10 cellular contexts compared by ENCODE assay signal in the genomic region with DNA sequence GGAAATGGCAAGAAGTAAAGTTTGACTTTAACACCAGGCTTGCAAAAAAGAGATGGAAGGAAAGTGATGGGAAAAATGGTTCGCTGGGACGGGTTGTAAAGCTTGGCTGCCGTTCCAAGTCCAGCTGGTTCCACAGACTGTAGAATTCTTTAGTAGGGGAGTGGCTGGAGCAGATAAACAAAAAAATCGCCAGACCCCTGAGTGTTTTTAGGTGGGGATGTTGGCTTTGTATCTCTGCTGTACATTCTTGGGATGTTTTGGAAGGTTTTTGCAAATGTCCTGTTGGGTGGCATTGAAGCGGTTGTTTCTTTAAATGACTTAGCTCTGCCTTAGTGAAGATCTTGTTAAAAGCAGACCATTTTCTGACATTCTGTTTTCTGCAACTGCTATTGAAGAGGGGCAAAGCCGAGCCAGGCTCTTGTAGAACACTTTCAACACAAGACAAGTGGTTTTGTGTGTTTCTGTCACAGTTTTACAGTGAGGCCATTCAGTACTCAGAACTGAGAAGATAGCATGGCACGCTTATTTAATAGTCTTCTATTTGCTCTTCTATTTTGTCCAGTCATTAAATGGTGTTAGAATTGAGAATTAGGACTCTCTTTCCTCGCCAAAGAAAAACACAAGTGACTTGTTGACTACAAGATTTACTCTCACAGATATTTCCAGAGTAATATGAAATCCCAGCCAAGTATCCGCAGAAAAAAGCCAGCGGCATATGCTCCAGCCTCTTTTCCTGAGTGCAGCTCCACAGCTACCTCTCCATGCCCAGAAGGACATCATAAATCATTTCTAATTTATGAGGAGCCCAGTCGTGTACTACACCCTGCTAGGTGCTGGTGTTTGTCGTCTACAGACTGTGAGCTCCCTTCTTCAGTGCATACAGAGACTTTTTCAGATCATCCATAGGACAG.
DNase-seq lines count a peak whose midpoint lies in the region; ATAC-seq and TF ChIP-seq lines count a peak whose summit lies in the region.
"Had no signal": no experiment of that assay in that cellular context is flagged by ENCODE, and none has a peak within 500 bp of the region (broad histone marks: within the 10 kb centered on the region; RNA-seq: fewer than 3 reads in every experiment).

No MANE protein-coding gene starts in this region.

- peaks cover 0 to 5% (median 0%) of the 10 kb centered on the region in 6 donors for H3K36me3 ChIP-seq in spleen
- H3K36me3 ChIP-seq: brain microvascular endothelial cell had no signal

- WGBS in spleen, 5 donors = 64 to 86% (median 85%) methylated on average over 12 of the region's 12 CpGs

- TF ChIP-seq POLR2A in spleen (IDR thresholded peaks at IDR 0.05) = no peak

- intact Hi-C loops in spleen (cut with DNase I; ENCODE audit: low total_unique reads) = no loop called here

- peaks cover 0 to 63% (median 20%) of the 10 kb centered on the region in 6 donors for H3K4me1 ChIP-seq in spleen

- no peaks in the 10 kb centered on the region for H3K27me3 ChIP-seq in spleen (replicated peaks in 1 of 7)
- H3K27me3 ChIP-seq: brain microvascular endothelial cell had no signal

- H3K4me3 Mint-ChIP-seq in HFFc6 = no peak overlapping the region

- DNase-seq in HFFc6 (no peak), astrocyte of the cerebellum (ENCODE audit: low read depth) (peak; percentile 27), iris pigment epithelial cell (ENCODE audit: low read depth) (peak; percentile 34), spleen (no peak), NOMO-1 (lab: John Stamatoyannopoulos, UW; ENCODE audit: unreplicated experiment in 2 of 2) (no peak), RPMI8226 (no peak)
- DNase-seq: activated CD4-positive, alpha-beta T cell treated with anti-CD3 and anti-CD28 coated beads for 4 hours; brain microvascular endothelial cell had no signal

- H3K27ac ChIP-seq in spleen = peak overlapping the region in 6 of 8 donors; percentile 11 to 85 (median 68)
- H3K27ac ChIP-seq: brain microvascular endothelial cell had no signal

- H3K27me3 Mint-ChIP-seq in HFFc6 (ENCODE audit: insufficient read depth) = no peaks in the 10 kb centered on the region

- no peak for TF ChIP-seq CTCF in HFFc6 (IDR thresholded peaks at IDR 0.05)
- TF ChIP-seq CTCF in astrocyte of the cerebellum (IDR thresholded peaks at IDR 0.05; ENCODE audit: low read depth, low read length, missing control alignments) = no peak
- no peak for TF ChIP-seq CTCF in spleen (IDR thresholded peaks at IDR 0.05 in 8 of 11, conservative IDR thresholded peaks at IDR 0.05 in 3 of 11)

- H3K4me3 ChIP-seq in astrocyte of the cerebellum (ENCODE audit: low read depth, low read length) (no peak overlapping the region), spleen (peak overlapping the region in 1 of 8 donors; percentile 5)

- H3K9me3 Mint-ChIP-seq in HFFc6 = no peaks in the 10 kb centered on the region

- H3K9me3 ChIP-seq in spleen = no peaks in the 10 kb centered on the region

- in situ Hi-C loops in astrocyte of the cerebellum (cut with HindIII; ENCODE audit: low sequenced_read_pairs) = no loop called here

- no peak for ATAC-seq in HG02623 (IDR thresholded peaks at IDR 0.05; ENCODE audit: unreplicated experiment)
- ATAC-seq in GM18498 (IDR thresholded peaks at IDR 0.05; ENCODE audit: unreplicated experiment) = no peak

- H3K27ac Mint-ChIP-seq in HFFc6 = peak overlapping the region; percentile 10; the same call in 1 of the 2 replicates

- peaks cover 42% of the 10 kb centered on the region for H3K4me1 Mint-ChIP-seq in HFFc6 (ENCODE audit: low read depth)

- H3K36me3 Mint-ChIP-seq in HFFc6 (ENCODE audit: low read depth) = peaks cover 39% of the 10 kb centered on the region

Comparison
In these comparisons a context has a peak if more than half of its experiments do, and no peak if none do; other contexts are left out.
1. DNase-seq: peak in astrocyte of the cerebellum (single experiment) and iris pigment epithelial cell (single experiment); none in HFFc6 (single experiment), spleen (single experiment), NOMO-1 (0 of 2) and RPMI8226 (single experiment).